Comparison of ENCODE assay signal across 8 cellular contexts in genomic region chr13:102399791-102400618, GRCh38. TPM values are rescaled to one million over a fixed set of nuclear protein-coding genes. Genes with fewer than 3 reads are reported as not detected.
DNase-seq lines count a peak whose midpoint lies in the region; ATAC-seq and TF ChIP-seq lines count a peak whose summit lies in the region.

No MANE protein-coding gene starts in this region.

- TF ChIP-seq CTCF in RWPE2 (IDR thresholded peaks at IDR 0.05; ENCODE audit: poor library complexity, severe bottlenecking), result peak; percentile 35
- TF ChIP-seq CTCF in choroid plexus epithelial cell (conservative IDR thresholded peaks at IDR 0.05; ENCODE audit: low read depth, low read length), result peak; percentile 11
- TF ChIP-seq CTCF in liver (IDR thresholded peaks at IDR 0.05; ENCODE audit: low read depth, low read length, missing input control), result peak; percentile 14

- WGBS in liver, result 1% methylated on average over 56 of the region's 56 CpGs

- H3K4me3 ChIP-seq in H7 (ENCODE audit: insufficient read depth, low read depth, low read length) (peak overlapping the region; percentile 62), RWPE2 (ENCODE audit: severe bottlenecking) (peak overlapping the region; percentile 39), choroid plexus epithelial cell (ENCODE audit: low read depth, low read length) (peak overlapping the region; percentile 55), liver (ENCODE audit: low read depth in 1 of 3, low read length in 3 of 3) (peak overlapping the region; percentile 68 to 80 (median 72)), subcutaneous abdominal adipose tissue (ENCODE audit: low read depth in 1 of 5, low read length in 5 of 5) (peak overlapping the region; percentile 66 to 78 (median 76))

- H3K27ac ChIP-seq in RWPE2 (ENCODE audit: poor library complexity, severe bottlenecking), result no peak overlapping the region
- H3K27ac ChIP-seq in liver (ENCODE audit: low read depth in 1 of 2, low read length in 2 of 2), result peak overlapping the region; percentile 74 to 82
- H3K27ac ChIP-seq in subcutaneous abdominal adipose tissue (ENCODE audit: low read depth, low read length), result peak overlapping the region; percentile 10

- H3K9me3 ChIP-seq in RWPE2 (ENCODE audit: severe bottlenecking) (no peaks in the 10 kb centered on the region), liver (ENCODE audit: control insufficient read depth in 4 of 4, low read length in 3 of 4) (no peaks in the 10 kb centered on the region), subcutaneous abdominal adipose tissue (ENCODE audit: control insufficient read depth in 5 of 5, low read length in 5 of 5) (no peaks in the 10 kb centered on the region)

- H3K9ac ChIP-seq in liver (ENCODE audit: low read depth in 1 of 2, low read length in 2 of 2), result peak overlapping the region in 1 of 2 donors; percentile 96
- H3K9ac ChIP-seq in subcutaneous abdominal adipose tissue (ENCODE audit: low read length in 5 of 5), result peak overlapping the region in 3 of 5 donors; percentile 35 to 39 (median 38)

- H3K4me1 ChIP-seq in RWPE2 (ENCODE audit: insufficient read depth, poor library complexity, severe bottlenecking) (no peaks in the 10 kb centered on the region), liver (ENCODE audit: control insufficient read depth in 4 of 4, insufficient read depth in 4 of 4, low read length in 3 of 4) (peaks cover 2 to 29% (median 19%) of the 10 kb centered on the region in 4 donors), subcutaneous abdominal adipose tissue (ENCODE audit: control insufficient read depth in 5 of 5, insufficient read depth in 5 of 5, low read length in 5 of 5) (peaks cover 0 to 35% (median 31%) of the 10 kb centered on the region in 5 donors)

- H3K27me3 ChIP-seq in H7 (ENCODE audit: control insufficient read depth, insufficient read depth, low read length), result peaks cover 34% of the 10 kb centered on the region
- H3K27me3 ChIP-seq in RWPE2 (ENCODE audit: insufficient read depth, poor library complexity, severe bottlenecking), result peaks cover 10% of the 10 kb centered on the region
- H3K27me3 ChIP-seq in liver (ENCODE audit: control insufficient read depth in 4 of 4, insufficient read depth in 4 of 4, low read length in 3 of 4), result no peaks in the 10 kb centered on the region
- peaks cover 6 to 35% (median 21%) of the 10 kb centered on the region in 5 donors for H3K27me3 ChIP-seq in subcutaneous abdominal adipose tissue (ENCODE audit: control insufficient read depth in 5 of 5, insufficient read depth in 4 of 5, low read length in 5 of 5)

- TF ChIP-seq RAD21 in liver (IDR thresholded peaks at IDR 0.05), result peak in 1 of 2 donors; percentile 45

- H3K36me3 ChIP-seq in H7 (replicated peaks; ENCODE audit: control insufficient read depth, insufficient read depth, low read length) (no peaks in the 10 kb centered on the region), RWPE2 (ENCODE audit: low read depth) (no peaks in the 10 kb centered on the region), liver (ENCODE audit: control insufficient read depth in 4 of 4, insufficient read depth in 3 of 4, low read depth in 1 of 4, low read length in 3 of 4) (no peaks in the 10 kb centered on the region), subcutaneous abdominal adipose tissue (ENCODE audit: control insufficient read depth in 5 of 5, insufficient read depth in 5 of 5, low read length in 5 of 5) (no peaks in the 10 kb centered on the region)

- DNase-seq in D341Med (ENCODE audit: low spot score), result peak; percentile 50
- peak; percentile 75 for DNase-seq in H7
- no peak for DNase-seq in RWPE2 (ENCODE audit: low spot score)
- DNase-seq in choroid plexus epithelial cell (ENCODE audit: low read depth), result no peak
- no peak for DNase-seq in foreskin melanocyte

- ATAC-seq in RWPE2 (ENCODE audit: low read depth) (peak; percentile 57), GM21619 (IDR thresholded peaks at IDR 0.05; ENCODE audit: unreplicated experiment) (no peak)

TF ChIP-seq in liver, 16 proteins besides CTCF, POLR2A, EP300 and RAD21:
- no peak for TF ChIP-seq JUND (IDR thresholded peaks at IDR 0.05)
- no peak for TF ChIP-seq TAF1 (conservative IDR thresholded peaks at IDR 0.05)
- peak; percentile 11 to 31 for TF ChIP-seq HNF4A (conservative IDR thresholded peaks at IDR 0.05)
- no peak for TF ChIP-seq MAX (IDR thresholded peaks at IDR 0.05)
TF ChIP-seq in liver: peak in this region for 1.

RNA-seq across cellular contexts. Expression of gene FGF14, which starts 1.8 kb away (rescaled TPM):
- total RNA-seq in H7 (2014; rRNA removed; shearing (Covaris generic)), result 0.11 and 0.73 TPM in 2 replicates
- 1 to 10 TPM in 1 of 2 donors, under 1 TPM in 1; 0.05 to 3.3 TPM for total RNA-seq in liver
- polyA plus RNA-seq in liver, result 1 to 10 TPM in 1 of 2 donors, under 1 TPM in 1; 0.33 to 1.8 TPM

Comparison
In these comparisons a context has a peak if more than half of its experiments do, and no peak if none do; other contexts are left out.
1. DNase-seq: peak in D341Med (single experiment) and H7 (single experiment); none in RWPE2 (single experiment), choroid plexus epithelial cell (single experiment) and foreskin melanocyte (single experiment).
2. Peak in every context shown above with its lines, with median percentiles within 50 percentile points of each other: H3K4me3 ChIP-seq and CTCF ChIP-seq.